Comparison of ENCODE assay signal across 11 cellular contexts in the genomic region with DNA sequence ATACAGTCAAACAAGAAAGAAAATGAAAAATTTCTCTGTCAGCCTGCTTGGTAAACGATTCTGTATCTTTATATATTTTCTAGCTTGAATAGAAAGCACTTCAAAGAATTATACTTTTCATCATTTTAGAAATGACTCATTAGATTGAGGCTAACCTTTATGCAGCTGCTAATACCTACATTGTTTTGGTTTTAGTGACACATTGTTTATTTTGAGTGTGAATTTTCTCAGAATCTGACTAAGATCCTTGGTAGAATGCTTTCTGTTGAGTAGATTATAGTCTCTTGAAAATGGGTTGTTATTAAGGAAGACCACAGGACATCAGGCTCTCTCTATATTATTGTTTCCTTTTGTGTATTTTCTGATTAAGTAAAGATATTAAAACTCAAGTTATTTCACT. TPM values are rescaled to one million over a fixed set of nuclear protein-coding genes. Genes with fewer than 3 reads are reported as not detected.
DNase-seq lines count a peak whose midpoint lies in the region; ATAC-seq and TF ChIP-seq lines count a peak whose summit lies in the region.
"Had no signal": no experiment of that assay in that cellular context is flagged by ENCODE, and none has a peak within 500 bp of the region (broad histone marks: within the 10 kb centered on the region; RNA-seq: fewer than 3 reads in every experiment).

A gene with protein sequence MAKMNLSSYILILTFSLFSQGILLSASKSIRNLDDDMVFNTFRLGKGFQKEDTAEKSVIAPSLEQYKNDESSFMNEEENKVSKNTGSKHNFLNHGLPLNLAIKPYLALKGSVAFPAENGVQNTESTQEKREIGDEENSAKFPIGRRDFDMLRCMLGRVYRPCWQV (minus strand): TSS at position 45 of the 400 bp plus-strand sequence. CDS start 63 bp downstream, outside the sequence.

- no peak within 1 kb of the TSS for H3K27ac ChIP-seq in prostate gland

- DNase-seq in RPMI7951 (ENCODE audit: low read depth) (peak; percentile 2), myocyte (ENCODE audit: low read depth) (peak; percentile 31), NCI-H187 (lab: John Stamatoyannopoulos, UW) (no peak), prostate gland (ENCODE audit: low spot score) (no peak), NCI-H510A (lab: John Stamatoyannopoulos, UW) (no peak), KG1 (lab: John Stamatoyannopoulos, UW) (no peak)
- DNase-seq: stimulated activated CD4-positive, alpha-beta T cell treated with anti-CD3 and anti-CD28 coated beads, Interleukin-2, amount 100 ng/mL, for 48 hours; T-cell had no signal

- TF ChIP-seq CTCF in prostate gland (IDR thresholded peaks at IDR 0.05), result no peak

- 61% methylated on average over 1 of the region's 1 CpG for WGBS in prostate gland

- H3K4me3 ChIP-seq in prostate gland, result no peak within 1 kb of the TSS

- no peaks in the 10 kb centered on the region for H3K4me1 ChIP-seq in prostate gland (replicated peaks)

- TF ChIP-seq POLR2A in prostate gland (IDR thresholded peaks at IDR 0.05), result no peak

- H3K27me3 ChIP-seq in prostate gland (replicated peaks; ENCODE audit: insufficient read depth), result no peaks in the 10 kb centered on the region

- intact Hi-C loops in prostate gland (cut with DNase I), result no loop called here

- H3K36me3 ChIP-seq in prostate gland, result no peaks in the 10 kb centered on the region

- H3K9me3 ChIP-seq in prostate gland, result no peaks in the 10 kb centered on the region

- ATAC-seq in GM18870 (IDR thresholded peaks at IDR 0.05; ENCODE audit: unreplicated experiment) (peak; percentile 75), HG02610 (IDR thresholded peaks at IDR 0.05; ENCODE audit: unreplicated experiment) (peak; percentile 83)

RNA-seq across cellular contexts. Expression of the gene that starts here (rescaled TPM):
- total RNA-seq in RPMI7951 (2014; rRNA removed; shearing (Covaris generic)), result not detected in 2 replicates
- total RNA-seq in myocyte (not detected in 2 replicates), prostate gland (not detected)
- polyA plus RNA-seq in myocyte (2012), result not detected
- total RNA-seq: lower leg skin had no signal

Comparison
In these comparisons a context has a peak if more than half of its experiments do, and no peak if none do; other contexts are left out.
1. Peak in DNase-seq in RPMI7951; RNA of the gene not detected or under 1 TPM.
2. Peak in DNase-seq in myocyte; RNA of the gene not detected or under 1 TPM.